8 cellular contexts compared by ENCODE assay signal in the genomic region with DNA sequence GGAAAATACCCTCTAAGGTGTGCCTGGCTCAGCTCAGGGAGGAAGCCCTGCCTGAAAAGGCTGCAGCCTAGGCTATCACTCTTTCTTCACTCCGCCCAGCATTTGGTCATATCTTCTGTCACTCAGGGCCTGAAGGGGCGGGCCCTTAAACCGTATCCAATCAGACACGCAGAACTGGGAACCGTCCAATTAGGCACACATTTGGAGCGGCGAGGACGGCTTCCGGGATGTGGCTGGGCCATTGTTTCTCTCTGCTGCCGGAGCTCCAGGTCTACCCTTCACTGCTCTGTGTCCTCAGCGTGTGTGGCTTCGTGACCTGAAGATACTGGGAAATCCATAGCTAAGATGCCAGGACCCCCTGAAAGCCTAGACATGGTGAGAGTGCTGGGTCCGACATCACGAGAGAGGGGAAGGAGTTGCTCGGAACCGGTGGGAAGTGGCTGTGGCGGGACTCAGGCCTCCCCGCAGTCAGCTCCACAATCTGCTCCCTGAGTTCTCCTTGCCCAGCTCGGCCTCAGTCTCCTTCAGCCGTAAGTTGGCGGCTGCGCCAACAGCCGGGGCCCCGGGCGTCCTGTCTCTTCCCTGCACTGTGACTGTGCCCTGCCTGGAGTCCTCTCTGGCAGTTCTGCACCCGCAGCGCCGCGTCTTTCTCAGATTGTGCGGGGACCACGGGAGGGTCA. TPM values are rescaled to one million over a fixed set of nuclear protein-coding genes. Genes with fewer than 3 reads are reported as not detected.
DNase-seq lines count a peak whose midpoint lies in the region; ATAC-seq and TF ChIP-seq lines count a peak whose summit lies in the region.

Gene ZNF493 (plus strand): TSS at position 241 of the 680 bp plus-strand sequence. CDS start 105 bp downstream, at position 346.

- no peaks in the 10 kb centered on the region for H4K20me1 ChIP-seq in OCI-LY3 (ENCODE audit: insufficient read depth, low read length)

- H3K4me1 ChIP-seq in Caco-2 (no peaks in the 10 kb centered on the region), OCI-LY3 (ENCODE audit: low read length) (peaks cover 6% of the 10 kb centered on the region)

- intact Hi-C loops in Caco-2 (cut with micrococcal nuclease; ENCODE audit: unreplicated experiment): loop anchor here (1.0 to 2.0 kb wide), 2 partner anchors 38 to 68 kb away; partner anchors contain the start of genes ZNF708 and ZNF738

- H3K9me3 Mint-ChIP-seq in Caco-2 (ENCODE audit: unreplicated experiment): peaks cover 10% of the 10 kb centered on the region

- peak within 1 kb of the TSS; percentile 78 for H3K9ac ChIP-seq in OCI-LY3 (ENCODE audit: low read length)

- peak within 1 kb of the TSS; percentile 71 for H3K4me2 ChIP-seq in OCI-LY3 (ENCODE audit: low read length)

- no peaks in the 10 kb centered on the region for H3K4me1 Mint-ChIP-seq in Caco-2 (ENCODE audit: low read depth, unreplicated experiment)

- H3K27me3 ChIP-seq in Caco-2 (replicated peaks; ENCODE audit: control insufficient read depth, insufficient read depth, low read length) (no peaks in the 10 kb centered on the region), OCI-LY3 (ENCODE audit: low read depth, low read length) (no peaks in the 10 kb centered on the region)

- H3K9me3 ChIP-seq in Caco-2 (no peaks in the 10 kb centered on the region), OCI-LY3 (ENCODE audit: insufficient read depth, low read length) (peaks cover 4% of the 10 kb centered on the region; the same call in 1 of the 2 replicates)

- no peak for TF ChIP-seq CTCF in Caco-2 (IDR thresholded peaks at IDR 0.05; ENCODE audit: insufficient read depth in 1 of 2, low read depth in 1 of 2, low read length in 1 of 2, severe bottlenecking in 1 of 2, unreplicated experiment in 1 of 2)
- TF ChIP-seq CTCF in OCI-LY3 (IDR thresholded peaks at IDR 0.05; ENCODE audit: low read depth, low read length): no peak
- TF ChIP-seq CTCF in epithelial cell of esophagus (IDR thresholded peaks at IDR 0.05; ENCODE audit: insufficient read depth, low read depth, low read length, missing control alignments): no peak

- H3K4me3 ChIP-seq in Caco-2 (ENCODE audit: low read depth, low read length): peak within 1 kb of the TSS; percentile 71
- peak within 1 kb of the TSS; percentile 86 for H3K4me3 ChIP-seq in OCI-LY3 (ENCODE audit: low read length)
- H3K4me3 ChIP-seq in epithelial cell of esophagus (ENCODE audit: low read length): peak within 1 kb of the TSS; percentile 95

- POLR2A ChIA-PET in Caco-2 (lab: Charles Lee): interaction anchor here (1.0 to 1.2 kb wide), 2 partner anchors 68 to 1621 kb away, joined by 3 to 7 read pairs; partner anchors contain the start of gene ZNF708

- H3K27ac ChIP-seq in OCI-LY3 (ENCODE audit: low read length): peak within 1 kb of the TSS; percentile 15; the same call in 1 of the 2 replicates

- H3K79me2 ChIP-seq in OCI-LY3 (ENCODE audit: low read length): peaks cover 28% of the 10 kb centered on the region

- H3K27ac Mint-ChIP-seq in Caco-2 (ENCODE audit: unreplicated experiment): peak within 1 kb of the TSS; percentile 75

- peak within 1 kb of the TSS; percentile 48 for H2AFZ ChIP-seq in OCI-LY3 (ENCODE audit: low read depth, low read length)

- H3K36me3 ChIP-seq in Caco-2 (ENCODE audit: control insufficient read depth, insufficient read depth, low read length): no peaks in the 10 kb centered on the region
- peaks cover 33% of the 10 kb centered on the region for H3K36me3 ChIP-seq in OCI-LY3 (replicated peaks; ENCODE audit: low read depth, low read length)

- H3K36me3 Mint-ChIP-seq in Caco-2 (ENCODE audit: insufficient read depth, unreplicated experiment): peaks cover 16% of the 10 kb centered on the region

- peak; percentile 91 to 92 for DNase-seq in Caco-2
- peak; percentile 91 for DNase-seq in HT1080 (ENCODE audit: low read depth)
- peak; percentile 89 for DNase-seq in activated T-cell treated with anti-CD3 and anti-CD28 coated beads for 24 hours (ENCODE audit: low read depth)
- DNase-seq in epithelial cell of esophagus (ENCODE audit: low read depth): peak; percentile 96
- peak; percentile 94 for DNase-seq in middle frontal gyrus (ENCODE audit: extremely low spot score, low spot score)
- DNase-seq in stimulated activated CD8-positive, alpha-beta memory T cell treated with anti-CD3 and anti-CD28 coated beads, Interleukin-2, amount 100 ng/mL, for 1 hour (ENCODE audit: low read depth in 2 of 2): peak; percentile 73 to 82

- BruUV-seq in Caco-2 (replicated peaks; lab: Mats Ljungman, UMichigan): no TSS peak

- H3K27me3 Mint-ChIP-seq in Caco-2 (ENCODE audit: insufficient read depth, unreplicated experiment): no peaks in the 10 kb centered on the region

- peak within 1 kb of the TSS; percentile 87 for H3K4me3 Mint-ChIP-seq in Caco-2 (ENCODE audit: unreplicated experiment)

- CTCF ChIA-PET in Caco-2 (lab: Charles Lee): no interaction called here

- peak; percentile 100 for ATAC-seq in GM21367 (IDR thresholded peaks at IDR 0.05; ENCODE audit: unreplicated experiment)

RNA-seq across cellular contexts. Expression of gene ZNF493, which starts in this region (rescaled TPM):
- 8.4 and 9.3 TPM in 2 replicates for total RNA-seq in Caco-2 (2022)
- total RNA-seq in HT1080 (2014; rRNA removed; shearing (Covaris generic)): 2.0 and 4.1 TPM in 2 replicates
- 0.45 and 1.0 TPM in 2 replicates for polyA plus RNA-seq in HT1080 (2015; cell fraction: cytosol; rRNA removed)
- polyA plus RNA-seq in HT1080 (2015; cell fraction: nucleus; rRNA removed): 16.7 and 18.9 TPM in 2 replicates

Comparison
In these comparisons a context has a peak if more than half of its experiments do, and no peak if none do; other contexts are left out.
1. Peak in every context shown above with its lines: DNase-seq, ATAC-seq, H3K4me3 ChIP-seq and H3K27ac ChIP-seq.